12 cellular contexts compared by ENCODE assay signal in the genomic region with DNA sequence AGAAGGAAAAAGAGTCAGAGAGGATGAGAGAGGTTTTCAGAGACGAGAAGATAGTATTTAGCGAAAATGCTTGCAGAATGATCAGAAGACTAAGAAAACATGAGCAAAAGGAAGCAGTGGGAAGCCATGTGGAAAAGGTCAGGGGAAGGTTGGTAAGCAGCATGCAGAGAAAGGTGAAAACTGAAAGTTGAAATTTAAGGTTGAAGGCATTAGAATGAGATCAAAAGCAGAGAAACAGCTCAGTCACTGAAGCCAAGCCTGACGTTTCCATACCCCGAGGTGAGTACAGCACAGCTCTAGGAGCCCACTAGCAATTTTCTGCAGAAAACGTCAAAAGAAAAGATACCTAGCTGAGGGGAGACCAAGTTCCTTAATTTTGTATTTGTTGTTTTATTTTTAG. TPM values are rescaled to one million over a fixed set of nuclear protein-coding genes. Genes with fewer than 3 reads are reported as not detected.
A peak's percentile ranks its signal among the peaks of the same experiment; 100 is the strongest.
DNase-seq lines count a peak whose midpoint lies in the region; ATAC-seq, FAIRE-seq and TF ChIP-seq lines count a peak whose summit lies in the region.
"Had no signal": no experiment of that assay in that cellular context is flagged by ENCODE, and none has a peak within 500 bp of the region (broad histone marks: within the 10 kb centered on the region; RNA-seq: fewer than 3 reads in every experiment).

No MANE protein-coding gene starts in this region.

- H3K4me2 ChIP-seq in GM12878 (ENCODE audit: control insufficient read depth, insufficient read depth) (peak overlapping the region; percentile 65), mesendoderm (ENCODE audit: low read length) (no peak overlapping the region)

- BruUV-seq in GM12878 (replicated peaks; lab: Mats Ljungman, UMichigan) = no TSS peak

- no peak for TF ChIP-seq EP300 in GM12878 (IDR thresholded peaks at IDR 0.05; ENCODE audit: borderline replicate concordance in 1 of 2, control insufficient read depth in 1 of 2, low read depth in 2 of 2, low read length in 2 of 2)

- H3K27ac ChIP-seq in GM12878 (ENCODE audit: control insufficient read depth, insufficient read depth) = peak overlapping the region; percentile 23
- H3K27ac ChIP-seq in right atrium auricular region = no peak overlapping the region
- no peak overlapping the region for H3K27ac ChIP-seq in mesendoderm (ENCODE audit: low read depth, low read length)
- H3K27ac ChIP-seq: left ventricle myocardium inferior, spleen, uterus had no signal

- peak overlapping the region; percentile 11 for H2AFZ ChIP-seq in GM12878 (ENCODE audit: control insufficient read depth, low read depth, low read length)

- H3K4me3 ChIP-seq in GM12878 = no peak overlapping the region
- no peak overlapping the region for H3K4me3 ChIP-seq in right atrium auricular region
- no peak overlapping the region for H3K4me3 ChIP-seq in mesendoderm (ENCODE audit: low read length)
- H3K4me3 ChIP-seq: left ventricle myocardium inferior, spleen, uterus had no signal

- peak overlapping the region; percentile 41; the same call in 1 of the 2 replicates for H3K9ac ChIP-seq in GM12878 (ENCODE audit: control insufficient read depth, insufficient read depth, low read length)
- no peak overlapping the region for H3K9ac ChIP-seq in mesendoderm (ENCODE audit: low read length)

- H2AK5ac ChIP-seq in mesendoderm (ENCODE audit: low read length) = no peak overlapping the region

- no peaks in the 10 kb centered on the region for H4K20me1 ChIP-seq in GM12878 (ENCODE audit: control insufficient read depth, insufficient read depth)

- CTCF ChIA-PET in GM12878 (lab: Yijun Ruan, JAX) = interaction anchor here (1.0 to 3.1 kb wide), 5 partner anchors 11 to 195 kb away, joined by 3 to 13 read pairs (median 4); no protein-coding TSS in a partner anchor

- no peak overlapping the region for H2BK120ac ChIP-seq in mesendoderm (ENCODE audit: low read depth, low read length)

- DNase-seq in GM12878 (ENCODE audit: low read depth, low spot score) (peak; percentile 58), right atrium auricular region (ENCODE audit: low spot score) (no peak), omental fat pad (ENCODE audit: low spot score) (no peak), NCI-H345 treated with DMSO at 0.1 percent for 48 hours (lab: John Stamatoyannopoulos, UW; ENCODE audit: unreplicated experiment) (no peak), mesendoderm (no peak)
- DNase-seq: left ventricle myocardium inferior, spleen, uterus had no signal

- SMC1A ChIA-PET in GM12878 (lab: Charles Lee; ENCODE audit: uncharacterized antibody, unreplicated experiment) = interaction anchor here (1.1 to 2.7 kb wide), 8 partner anchors 11 to 195 kb away, joined by 3 to 21 read pairs (median 6); no protein-coding TSS in a partner anchor

- no peak overlapping the region for H3K18ac ChIP-seq in mesendoderm (ENCODE audit: low read length)

- H3K9me3 ChIP-seq in GM12878 (replicated peaks; ENCODE audit: control insufficient read depth, insufficient read depth, low read length) (peaks cover 2% of the 10 kb centered on the region; the same call in 2 of the 3 replicates), right atrium auricular region (no peaks in the 10 kb centered on the region)
- H3K9me3 ChIP-seq: uterus had no signal

- no peak overlapping the region for H3K56ac ChIP-seq in mesendoderm (ENCODE audit: low read length)

- no peak overlapping the region for H2BK15ac ChIP-seq in mesendoderm (replicated peaks; ENCODE audit: low read depth)

- no peak overlapping the region for H3K4ac ChIP-seq in mesendoderm (ENCODE audit: low read depth, low read length)

- H3K79me1 ChIP-seq in mesendoderm (ENCODE audit: low read length) = no peaks in the 10 kb centered on the region

- H3K23ac ChIP-seq in mesendoderm (ENCODE audit: low read length) = no peak overlapping the region

- H3K27me3 ChIP-seq in GM12878 (replicated peaks in 1 of 2; ENCODE audit: control insufficient read depth in 2 of 2, insufficient read depth in 2 of 2, low read length in 1 of 2) = no peaks in the 10 kb centered on the region
- H3K27me3 ChIP-seq in right atrium auricular region = no peaks in the 10 kb centered on the region
- no peaks in the 10 kb centered on the region for H3K27me3 ChIP-seq in mesendoderm (ENCODE audit: insufficient read depth, low read length, poor library complexity)
- H3K27me3 ChIP-seq: spleen, uterus had no signal

- no peak for TF ChIP-seq RAD21 in GM12878 (IDR thresholded peaks at IDR 0.05; ENCODE audit: insufficient read depth, low read depth, low read length)

- no peak for TF ChIP-seq CTCF in GM12878 (IDR thresholded peaks at IDR 0.05 in 2 of 3, conservative IDR thresholded peaks at IDR 0.05 in 1 of 3; ENCODE audit: control insufficient read depth in 2 of 3, extremely low read depth in 1 of 3, insufficient read depth in 1 of 3, low read depth in 3 of 3, low read length in 3 of 3)
- no peak for TF ChIP-seq CTCF in right atrium auricular region (IDR thresholded peaks at IDR 0.05)
- no peak for TF ChIP-seq CTCF in omental fat pad (IDR thresholded peaks at IDR 0.05)

- 1% methylated on average over 5 of the region's 5 CpGs for WGBS in GM12878 (ENCODE audit: insufficient coverage, insufficient replicate concordance, low lambda C conversion rate, missing lambda C conversion rate)
- 100% methylated on average over 2 of the region's 5 CpGs for WGBS in mesendoderm (ENCODE audit: extremely low coverage, insufficient coverage, low lambda C conversion rate)

- H4K5ac ChIP-seq in mesendoderm (ENCODE audit: low read length) = no peak overlapping the region

- no peak overlapping the region for H4K8ac ChIP-seq in mesendoderm (ENCODE audit: low read depth, low read length)

- peak; percentile 88 for FAIRE-seq in GM12878 (lab: Jason Lieb, UNC)
- FAIRE-seq: G401.6 had no signal

- no peak for TF ChIP-seq POLR2A in GM12878 (IDR thresholded peaks at IDR 0.05; ENCODE audit: low read depth, low read length)

- peaks cover 12% of the 10 kb centered on the region; the same call in 1 of the 2 replicates for H3K4me1 ChIP-seq in GM12878 (ENCODE audit: control insufficient read depth, insufficient read depth, low read length)
- H3K4me1 ChIP-seq in right atrium auricular region = no peaks in the 10 kb centered on the region
- H3K4me1 ChIP-seq in mesendoderm (ENCODE audit: control insufficient read depth, low read depth, low read length) = no peaks in the 10 kb centered on the region
- H3K4me1 ChIP-seq: left ventricle myocardium inferior, uterus had no signal

- ATAC-seq in GM18499 (IDR thresholded peaks at IDR 0.05; ENCODE audit: insufficient read depth, unreplicated experiment) (peak; percentile 61), GM19455 (IDR thresholded peaks at IDR 0.05; ENCODE audit: unreplicated experiment) (peak; percentile 80), HG03135 (IDR thresholded peaks at IDR 0.05; ENCODE audit: unreplicated experiment) (peak; percentile 55), GM12878 (peak; percentile 86), omental fat pad (ENCODE audit: low FRiP score) (no peak)

- no peaks in the 10 kb centered on the region for H3K36me3 ChIP-seq in GM12878 (ENCODE audit: control insufficient read depth in 2 of 2, insufficient read depth in 2 of 2, low read length in 1 of 2)
- H3K36me3 ChIP-seq in right atrium auricular region = no peaks in the 10 kb centered on the region
- no peaks in the 10 kb centered on the region for H3K36me3 ChIP-seq in mesendoderm (ENCODE audit: control insufficient read depth, insufficient read depth, low read length)
- H3K36me3 ChIP-seq: left ventricle myocardium inferior, spleen, uterus had no signal

- H2BK5ac ChIP-seq in mesendoderm (ENCODE audit: low read length) = no peak overlapping the region

- RAD21 ChIA-PET in GM12878 (lab: Charles Lee; ENCODE audit: unreplicated experiment) = interaction anchor here (0.7 to 1.8 kb wide), 8 partner anchors 10 to 167 kb away, joined by 3 to 7 read pairs (median 3); no protein-coding TSS in a partner anchor

- in situ Hi-C loops in GM12878 (cut with MboI) = no loop called here

- intact Hi-C loops in GM12878 (cut with micrococcal nuclease; ENCODE audit: unreplicated experiment) = no loop called here

- POLR2A ChIA-PET in GM12878 (lab: Charles Lee) = interaction anchor here (0.9 to 1.0 kb wide), 2 partner anchors 16 to 1005 kb away, joined by 3 read pairs; no protein-coding TSS in a partner anchor

- H3K79me2 ChIP-seq in GM12878 (ENCODE audit: control insufficient read depth, insufficient read depth, low read length) (no peaks in the 10 kb centered on the region), mesendoderm (ENCODE audit: control insufficient read depth, insufficient read depth, low read length) (no peaks in the 10 kb centered on the region)

RNA-seq across cellular contexts. Expression of a gene that starts 19.1 kb away (rescaled TPM):
- 122 and 123 TPM in 2 replicates for total RNA-seq in GM12878 (2013; cell fraction: nucleolus; rRNA removed)
- 29.9 and 34.7 TPM in 2 replicates for total RNA-seq in GM12878 (2014; rRNA removed)
- 37.4 and 37.7 TPM in 2 replicates for total RNA-seq in GM12878 (2014; rRNA removed; fragmentation: Illumina TruSeq; extraction: Trizol)
- total RNA-seq in GM12878 (2021) = 35.9 and 36.1 TPM in 2 replicates
- polyA plus RNA-seq in GM12878 (2011; ENCODE audit: low read depth) = 19.2 TPM
- polyA plus RNA-seq in GM12878 (2011; rRNA removed) = 55.6 and 59.6 TPM in 2 replicates
- 35.8 and 36.2 TPM in 2 replicates for polyA plus RNA-seq in GM12878 (2011; cell fraction: cytosol; rRNA removed)
- polyA plus RNA-seq in GM12878 (2011; cell fraction: nucleus; rRNA removed) = 52.0 and 66.4 TPM in 2 replicates
- polyA plus RNA-seq in GM12878 (2012) = 14.2 and 24.2 TPM in 2 replicates
- 32.2 and 37.7 TPM in 2 replicates for polyA plus RNA-seq in GM12878 (2014; fragmentation: Illumina TruSeq; extraction: Trizol)
- polyA plus RNA-seq in GM12878 (2014; fragmentation: Nextera tagmentation; extraction: Ambion mirVana) = 100 to 1,000 TPM in 1 of 2 experiments, 10 to 100 TPM in 1; 95.8 to 117 TPM
- 28.0 and 35.7 TPM in 2 replicates for polyA plus RNA-seq in GM12878 (2014; rRNA removed)
- 10 to 100 TPM; 45.2 to 53.2 TPM for polyA plus RNA-seq in GM12878 (2016; fragmentation: Nextera tagmentation; extraction: Ambion mirVana)
- polyA minus RNA-seq in GM12878 (2011; rRNA and poly(A)+ RNA removed) = 44.2 and 51.9 TPM in 2 replicates
- polyA minus RNA-seq in GM12878 (2011; cell fraction: cytosol; rRNA and poly(A)+ RNA removed) = 12.8 and 14.3 TPM in 2 replicates
- 64.9 and 86.9 TPM in 2 replicates for polyA minus RNA-seq in GM12878 (2011; cell fraction: nucleus; rRNA and poly(A)+ RNA removed)
- total RNA-seq in right atrium auricular region = 10 to 100 TPM; 10.7 to 11.1 TPM
- total RNA-seq in omental fat pad = 1 to 10 TPM; 6.4 to 9.2 (median 7.2) TPM
- 35.6 TPM for polyA plus RNA-seq in mesendoderm (2013, experiment 1 of 2)
- 35.3 TPM for polyA plus RNA-seq in mesendoderm (2013, experiment 2 of 2)
